12 cellular contexts compared by ENCODE assay signal in genomic region chr6:104589940-104590339, GRCh38.
"Had no signal": no experiment of that assay in that cellular context is flagged by ENCODE, and none has a peak within 500 bp of the region (broad histone marks: within the 10 kb centered on the region; RNA-seq: fewer than 3 reads in every experiment).

No MANE protein-coding gene starts in this region.

- H3K4me3 ChIP-seq: testis had no signal

- FAIRE-seq: islet of Langerhans had no signal

- H3K27ac ChIP-seq: testis had no signal

- H3K36me3 Mint-ChIP-seq: naive thymus-derived CD4-positive, alpha-beta T cell; T-cell had no signal

- H3K9me3 ChIP-seq: testis had no signal

- H3K9me3 Mint-ChIP-seq: activated T-helper 1 cell treated with anti-CD3 and anti-CD28 coated beads, Interleukin-12 subunit alpha, Interleukin-12 subunit beta, Interleukin-2, Interleukin-4 antibody, amounts not matched to agents 30 ng/mL and 10 ng/mL and 1 ng/mL, durations not matched to agents 14 hours and 24 hours and 36 hours; endodermal cell; naive thymus-derived CD4-positive, alpha-beta T cell; T-cell had no signal

- DNase-seq: activated naive CD4-positive, alpha-beta T cell; anterior cingulate cortex; endodermal cell; erythroblast; naive thymus-derived CD4-positive, alpha-beta T cell; right cardiac atrium; stimulated activated naive CD8-positive, alpha-beta T cell treated with anti-CD3 and anti-CD28 coated beads, Interleukin-15, Interleukin-2, amounts not matched to agents 100 U/mL and 50 U/mL, for 24 hours; T-cell; T-helper 9 cell; testis had no signal

- H3K27me3 ChIP-seq: testis had no signal

- H3K4me3 Mint-ChIP-seq: activated T-helper 1 cell treated with anti-CD3 and anti-CD28 coated beads, Interleukin-12 subunit alpha, Interleukin-12 subunit beta, Interleukin-2, Interleukin-4 antibody, amounts not matched to agents 30 ng/mL and 10 ng/mL and 1 ng/mL, durations not matched to agents 14 hours and 24 hours and 36 hours; endodermal cell; naive thymus-derived CD4-positive, alpha-beta T cell; T-cell had no signal

- H3K4me1 ChIP-seq: testis had no signal

- H3K27ac Mint-ChIP-seq: activated T-helper 1 cell treated with anti-CD3 and anti-CD28 coated beads, Interleukin-12 subunit alpha, Interleukin-12 subunit beta, Interleukin-2, Interleukin-4 antibody, amounts not matched to agents 30 ng/mL and 10 ng/mL and 1 ng/mL, durations not matched to agents 14 hours and 24 hours and 36 hours; endodermal cell; naive thymus-derived CD4-positive, alpha-beta T cell; T-cell had no signal

- H3K4me1 Mint-ChIP-seq: naive thymus-derived CD4-positive, alpha-beta T cell; T-cell had no signal
